In genomic region chr14:26941521-26941920, GRCh38 we compare ENCODE assay signal across 1 cellular context.
TF ChIP-seq lines count a peak whose summit lies in the region.

No MANE protein-coding gene starts in this region.

TF ChIP-seq in GM23338, 12 proteins besides CTCF, POLR2A, EP300 and RAD21 (continued from another document):
- TF ChIP-seq ZNF462 (CRISPR knock-in tag; IDR thresholded peaks at IDR 0.05): no peak
- TF ChIP-seq, protein P1, sequence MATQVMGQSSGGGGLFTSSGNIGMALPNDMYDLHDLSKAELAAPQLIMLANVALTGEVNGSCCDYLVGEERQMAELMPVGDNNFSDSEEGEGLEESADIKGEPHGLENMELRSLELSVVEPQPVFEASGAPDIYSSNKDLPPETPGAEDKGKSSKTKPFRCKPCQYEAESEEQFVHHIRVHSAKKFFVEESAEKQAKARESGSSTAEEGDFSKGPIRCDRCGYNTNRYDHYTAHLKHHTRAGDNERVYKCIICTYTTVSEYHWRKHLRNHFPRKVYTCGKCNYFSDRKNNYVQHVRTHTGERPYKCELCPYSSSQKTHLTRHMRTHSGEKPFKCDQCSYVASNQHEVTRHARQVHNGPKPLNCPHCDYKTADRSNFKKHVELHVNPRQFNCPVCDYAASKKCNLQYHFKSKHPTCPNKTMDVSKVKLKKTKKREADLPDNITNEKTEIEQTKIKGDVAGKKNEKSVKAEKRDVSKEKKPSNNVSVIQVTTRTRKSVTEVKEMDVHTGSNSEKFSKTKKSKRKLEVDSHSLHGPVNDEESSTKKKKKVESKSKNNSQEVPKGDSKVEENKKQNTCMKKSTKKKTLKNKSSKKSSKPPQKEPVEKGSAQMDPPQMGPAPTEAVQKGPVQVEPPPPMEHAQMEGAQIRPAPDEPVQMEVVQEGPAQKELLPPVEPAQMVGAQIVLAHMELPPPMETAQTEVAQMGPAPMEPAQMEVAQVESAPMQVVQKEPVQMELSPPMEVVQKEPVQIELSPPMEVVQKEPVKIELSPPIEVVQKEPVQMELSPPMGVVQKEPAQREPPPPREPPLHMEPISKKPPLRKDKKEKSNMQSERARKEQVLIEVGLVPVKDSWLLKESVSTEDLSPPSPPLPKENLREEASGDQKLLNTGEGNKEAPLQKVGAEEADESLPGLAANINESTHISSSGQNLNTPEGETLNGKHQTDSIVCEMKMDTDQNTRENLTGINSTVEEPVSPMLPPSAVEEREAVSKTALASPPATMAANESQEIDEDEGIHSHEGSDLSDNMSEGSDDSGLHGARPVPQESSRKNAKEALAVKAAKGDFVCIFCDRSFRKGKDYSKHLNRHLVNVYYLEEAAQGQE (IDR thresholded peaks at IDR 0.05; ENCODE audit: unreplicated experiment): no peak
